ENCODE assay signal across 13 cellular contexts in the genomic region with DNA sequence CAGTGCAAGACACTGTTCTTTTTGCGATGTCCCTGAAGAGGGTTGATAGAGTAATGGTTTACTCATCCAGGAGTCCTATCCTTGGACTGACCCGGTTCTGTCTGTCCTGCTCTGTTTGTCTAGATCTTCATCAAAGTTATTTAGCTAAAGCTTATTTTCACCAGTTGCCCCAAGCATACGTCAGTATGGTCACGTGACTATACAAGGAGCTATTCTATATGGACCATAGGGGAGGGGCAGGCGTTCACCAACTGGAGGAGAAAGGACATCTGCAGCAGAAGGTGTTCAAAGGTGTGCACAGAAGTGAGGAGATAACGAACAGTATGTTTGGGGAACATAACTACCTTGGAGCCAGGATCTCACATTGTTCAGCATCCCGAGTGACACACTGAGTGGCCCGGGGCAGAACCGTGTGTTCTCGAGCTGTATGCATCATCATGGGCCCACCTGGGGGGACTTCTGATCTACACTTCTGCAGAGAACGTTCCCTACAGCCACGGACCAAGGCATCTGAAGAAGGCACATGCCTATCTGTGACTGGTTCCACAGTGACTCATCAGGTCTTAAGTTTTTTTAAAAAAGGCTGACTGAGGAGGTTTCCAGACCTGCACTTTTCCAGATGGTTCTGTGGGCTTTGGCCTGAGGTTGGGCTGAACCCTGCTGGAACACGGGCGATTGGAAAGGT.
A peak's percentile ranks its signal among the peaks of the same experiment; 100 is the strongest.
DNase-seq lines count a peak whose midpoint lies in the region; ATAC-seq, FAIRE-seq and TF ChIP-seq lines count a peak whose summit lies in the region.
"Had no signal": no experiment of that assay in that cellular context is flagged by ENCODE, and none has a peak within 500 bp of the region (broad histone marks: within the 10 kb centered on the region; RNA-seq: fewer than 3 reads in every experiment).

No MANE protein-coding gene starts in this region.

- no peak overlapping the region for H3K4me3 ChIP-seq in bronchial epithelial cell (ENCODE audit: low read depth, low read length)
- H3K4me3 ChIP-seq: lung had no signal

- no peak for FAIRE-seq in bronchial epithelial cell (lab: Jason Lieb, UNC)
- FAIRE-seq: GM12891 had no signal

- TF ChIP-seq CTCF in bronchial epithelial cell (IDR thresholded peaks at IDR 0.05; ENCODE audit: insufficient read depth, low read length, severe bottlenecking) = no peak

- no peaks in the 10 kb centered on the region for H3K27me3 ChIP-seq in bronchial epithelial cell (ENCODE audit: control insufficient read depth, insufficient read depth, low read length)

- DNase-seq in DMS53 (lab: John Stamatoyannopoulos, UW) (peak; percentile 7), DMS53 treated with DMSO at 0.1 percent for 48 hours (lab: John Stamatoyannopoulos, UW; ENCODE audit: unreplicated experiment) (no peak), MV-4-11 (lab: John Stamatoyannopoulos, UW) (peak; percentile 71), bronchial epithelial cell (ENCODE audit: low read depth) (peak; percentile 74), mesenteric fat pad (ENCODE audit: low spot score) (peak; percentile 33)
- DNase-seq: activated CD4-positive, CD25-positive, alpha-beta regulatory T cell; foreskin melanocyte; NCI-H1092 had no signal

- no peaks in the 10 kb centered on the region for H3K36me3 ChIP-seq in bronchial epithelial cell (ENCODE audit: control insufficient read depth, insufficient read depth, low read length)

- ATAC-seq in HG02938 (IDR thresholded peaks at IDR 0.05; ENCODE audit: unreplicated experiment) (no peak), GM19397 (IDR thresholded peaks at IDR 0.05; ENCODE audit: unreplicated experiment) (no peak), HG02981 (IDR thresholded peaks at IDR 0.05; ENCODE audit: unreplicated experiment) (no peak)
